Comparison of ENCODE assay signal across 10 cellular contexts in the genomic region with DNA sequence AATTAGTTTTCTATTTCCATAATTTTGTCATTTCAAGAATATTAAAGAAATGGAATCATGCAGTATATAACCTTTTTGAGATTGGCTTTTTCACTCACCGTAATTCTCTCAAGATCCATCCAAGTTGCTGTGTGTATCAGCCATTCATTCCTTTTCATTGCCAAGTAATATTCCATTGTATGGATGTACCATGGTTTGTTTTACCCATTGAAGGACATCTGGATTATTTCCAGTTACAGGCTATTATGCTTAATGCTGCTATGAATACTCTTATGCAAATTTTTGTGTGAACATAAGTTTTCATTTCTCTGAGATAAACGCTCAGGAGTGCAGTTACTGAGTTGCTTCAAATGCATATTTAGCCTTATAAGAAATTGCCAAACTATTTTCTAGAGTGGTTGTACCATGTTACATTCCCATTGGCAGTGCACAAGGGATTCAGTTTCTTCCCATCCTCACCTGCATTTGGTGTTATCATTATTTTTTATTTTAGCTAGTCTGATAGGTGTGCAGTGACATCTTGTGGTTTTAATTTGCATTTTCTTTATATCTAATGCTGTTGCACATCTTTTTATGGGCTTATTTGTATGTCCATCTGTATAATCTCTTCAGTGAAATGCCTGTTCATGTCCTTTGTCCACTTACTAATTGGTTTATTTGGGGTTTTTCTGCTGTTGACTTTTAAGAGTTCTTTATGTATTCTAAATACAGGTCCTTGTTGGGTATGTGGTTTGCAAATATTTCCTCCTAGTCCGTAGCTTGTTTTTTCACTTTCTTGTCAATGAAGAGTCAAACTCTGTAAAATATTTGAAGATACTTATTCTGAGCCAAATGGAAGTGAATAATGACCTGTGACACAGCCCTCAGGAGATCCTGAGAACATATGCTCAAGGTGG. TPM values are rescaled to one million over a fixed set of nuclear protein-coding genes. Genes with fewer than 3 reads are reported as not detected.
A peak's percentile ranks its signal among the peaks of the same experiment; 100 is the strongest.
DNase-seq lines count a peak whose midpoint lies in the region; ATAC-seq and TF ChIP-seq lines count a peak whose summit lies in the region.
"Had no signal": no experiment of that assay in that cellular context is flagged by ENCODE, and none has a peak within 500 bp of the region (broad histone marks: within the 10 kb centered on the region; RNA-seq: fewer than 3 reads in every experiment).

No MANE protein-coding gene starts in this region.

- no peaks in the 10 kb centered on the region for H3F3A ChIP-seq in Loucy (ENCODE audit: low read depth)

- no peak overlapping the region for H3K27ac ChIP-seq in right lobe of liver

- WGBS in right lobe of liver (ENCODE audit: insufficient coverage, low coverage, low lambda C conversion rate, missing lambda C conversion rate) = 65% methylated on average over 3 of the region's 3 CpGs

- H3K79me2 ChIP-seq in Loucy (ENCODE audit: insufficient read depth, low read length) = no peaks in the 10 kb centered on the region

- H3K9me2 ChIP-seq in Loucy (replicated peaks; ENCODE audit: low read depth, low read length) = no peaks in the 10 kb centered on the region

- DNase-seq in DMS114 treated with DMSO at 0.1 percent for 48 hours (lab: John Stamatoyannopoulos, UW; ENCODE audit: unreplicated experiment) (peak; percentile 22), amniotic epithelial cell (ENCODE audit: low read depth) (peak; percentile 29), right lobe of liver (no peak), HuH-7.5 (ENCODE audit: low spot score) (no peak), T-helper 1 cell (no peak)
- no peak for DNase-seq in stimulated activated CD4-positive, alpha-beta T cell treated with anti-CD3 and anti-CD28 coated beads, Interleukin-4, amount 100 ng/mL, for 4 hours
- DNase-seq in activated CD4-positive, alpha-beta T cell treated with anti-CD3 and anti-CD28 coated beads, Interleukin-2, amount 50 U/mL, for 48 hours = no peak
- DNase-seq: GF-D8, NCI-H1092 had no signal

- no peaks in the 10 kb centered on the region for H3K36me3 ChIP-seq in Loucy (ENCODE audit: insufficient read depth, low read length)
- H3K36me3 ChIP-seq in right lobe of liver = no peaks in the 10 kb centered on the region

- H2AFZ ChIP-seq in Loucy (ENCODE audit: low read length) = no peak overlapping the region

- H3K4me1 ChIP-seq in Loucy (ENCODE audit: insufficient read depth, low read length, poor library complexity, severe bottlenecking) (no peaks in the 10 kb centered on the region), right lobe of liver (no peaks in the 10 kb centered on the region)

- H4K20me1 ChIP-seq in Loucy (ENCODE audit: insufficient read depth, low read length, poor library complexity, severe bottlenecking) = no peaks in the 10 kb centered on the region

- H3K4me2 ChIP-seq in Loucy (ENCODE audit: low read depth, low read length, poor library complexity, severe bottlenecking) = no peak overlapping the region

- TF ChIP-seq POLR2A in right lobe of liver (IDR thresholded peaks at IDR 0.05) = no peak

- no peak overlapping the region for H3K9ac ChIP-seq in Loucy (ENCODE audit: low read depth, low read length, poor library complexity, severe bottlenecking)

- H3K27me3 ChIP-seq in Loucy (ENCODE audit: insufficient read depth, low read length, poor library complexity, severe bottlenecking) = no peaks in the 10 kb centered on the region
- H3K27me3 ChIP-seq in right lobe of liver = no peaks in the 10 kb centered on the region

- TF ChIP-seq CTCF in Loucy (conservative IDR thresholded peaks at IDR 0.05; ENCODE audit: low read length) = peak; percentile 42
- peak; percentile 41 to 72 (median 44) for TF ChIP-seq CTCF in right lobe of liver (IDR thresholded peaks at IDR 0.05)

- peak in 3 of 4 donors; percentile 40 to 69 (median 63) for ATAC-seq in right lobe of liver

- H3K9me3 ChIP-seq in Loucy (ENCODE audit: insufficient read depth, low read depth, low read length) = no peaks in the 10 kb centered on the region
- no peaks in the 10 kb centered on the region for H3K9me3 ChIP-seq in right lobe of liver

- H3K4me3 ChIP-seq in Loucy (ENCODE audit: low read length, poor library complexity, severe bottlenecking) (no peak overlapping the region), right lobe of liver (no peak overlapping the region)

- intact Hi-C loops in right lobe of liver (cut with DNase I) = no loop called here

RNA-seq across cellular contexts. Expression of gene BMERB1, which starts 32.7 kb away (rescaled TPM):
- 10 to 100 TPM in 4 of 6 experiments, 1 to 10 TPM in 2; 7.0 to 24.0 (median 10.5) TPM for total RNA-seq in right lobe of liver

Comparison
In these comparisons a context has a peak if more than half of its experiments do, and no peak if none do; other contexts are left out.
1. DNase-seq: peak in DMS114 treated with DMSO at 0.1 percent for 48 hours (single experiment) and amniotic epithelial cell (single experiment); none in right lobe of liver (0 of 3), HuH-7.5 (single experiment), stimulated activated CD4-positive, alpha-beta T cell treated with anti-CD3 and anti-CD28 coated beads, Interleukin-4, amount 100 ng/mL, for 4 hours (0 of 2), activated CD4-positive, alpha-beta T cell treated with anti-CD3 and anti-CD28 coated beads, Interleukin-2, amount 50 U/mL, for 48 hours (0 of 2) and T-helper 1 cell (0 of 5).